ENCODE assay signal across 28 cellular contexts in the genomic region with DNA sequence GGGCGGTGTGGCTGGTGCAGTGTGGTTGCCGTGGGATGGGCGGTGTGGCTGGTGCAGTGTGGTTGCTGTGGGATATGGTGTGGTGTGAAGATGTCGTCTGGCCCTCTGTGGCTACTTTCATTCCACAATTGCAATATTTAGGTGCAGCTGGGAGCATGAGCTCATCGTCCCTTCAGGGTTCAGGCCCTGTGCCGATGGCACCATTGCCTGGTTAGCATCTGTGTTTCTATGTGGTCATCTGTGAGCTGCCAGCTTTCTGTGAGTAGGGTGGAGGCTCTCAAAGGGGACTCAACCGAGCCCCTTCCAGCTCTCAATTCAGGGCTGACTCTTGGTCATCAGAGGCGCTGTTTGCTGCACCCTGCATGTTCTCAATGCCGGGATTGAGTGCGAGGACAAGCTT. TPM values are rescaled to one million over a fixed set of nuclear protein-coding genes. Genes with fewer than 3 reads are reported as not detected.
"Had no signal": no experiment of that assay in that cellular context is flagged by ENCODE, and none has a peak within 500 bp of the region (broad histone marks: within the 10 kb centered on the region; RNA-seq: fewer than 3 reads in every experiment).

No MANE protein-coding gene starts in this region.

- H3K9me3 Mint-ChIP-seq: activated naive CD4-positive, alpha-beta T cell treated with anti-CD3 and anti-CD28 coated beads for 36 hours; activated naive CD8-positive, alpha-beta T cell treated with anti-CD3 and anti-CD28 coated beads for 36 hours; dendritic cell treated with granulocyte-macrophage colony-stimulating factor and Interleukin-4, amounts not matched to agents 40 ng/mL and 50 ng/mL, for 4 days; natural killer cell; T-helper 2 cell treated with Interferon-gamma antibody and Interleukin-4, amounts not matched to agents 5 μg/mL and 100 μg/mL, for 36 hours had no signal

- H3K4me3 ChIP-seq: ascending aorta, esophagus squamous epithelium, left lung, lower lobe of right lung, pancreas, spleen, thoracic aorta, uterus had no signal

- H3K4me3 Mint-ChIP-seq: activated naive CD4-positive, alpha-beta T cell treated with anti-CD3 and anti-CD28 coated beads for 36 hours; activated naive CD8-positive, alpha-beta T cell treated with anti-CD3 and anti-CD28 coated beads for 36 hours; dendritic cell treated with granulocyte-macrophage colony-stimulating factor and Interleukin-4, amounts not matched to agents 40 ng/mL and 50 ng/mL, for 4 days; natural killer cell; T-helper 2 cell treated with Interferon-gamma antibody and Interleukin-4, amounts not matched to agents 5 μg/mL and 100 μg/mL, for 36 hours had no signal

- H3K36me3 ChIP-seq: ascending aorta, esophagus squamous epithelium, left lung, lower lobe of right lung, pancreas, spleen, thoracic aorta, uterus had no signal

- H3K9me3 ChIP-seq: ascending aorta, esophagus squamous epithelium, left lung, lower lobe of right lung, pancreas, spleen, thoracic aorta, uterus had no signal

- H3K4me1 ChIP-seq: ascending aorta, lower lobe of right lung, pancreas had no signal

- H3K27ac ChIP-seq: ascending aorta, epithelial cell of prostate, esophagus squamous epithelium, left lung, lower lobe of right lung, pancreas, spleen, thoracic aorta, uterus had no signal

- H3K36me3 Mint-ChIP-seq: activated naive CD8-positive, alpha-beta T cell treated with anti-CD3 and anti-CD28 coated beads for 36 hours; natural killer cell had no signal

- ATAC-seq: left lung, lower lobe of right lung, natural killer cell, pancreas, right cardiac atrium had no signal

- H3K27ac Mint-ChIP-seq: activated naive CD4-positive, alpha-beta T cell treated with anti-CD3 and anti-CD28 coated beads for 36 hours; activated naive CD8-positive, alpha-beta T cell treated with anti-CD3 and anti-CD28 coated beads for 36 hours; dendritic cell treated with granulocyte-macrophage colony-stimulating factor and Interleukin-4, amounts not matched to agents 40 ng/mL and 50 ng/mL, for 4 days; natural killer cell; T-helper 2 cell treated with Interferon-gamma antibody and Interleukin-4, amounts not matched to agents 5 μg/mL and 100 μg/mL, for 36 hours had no signal

- H3K27me3 ChIP-seq: ascending aorta, uterus had no signal

- DNase-seq: activated CD4-positive, alpha-beta T cell treated with anti-CD3 and anti-CD28 coated beads for 4 hours; activated CD4-positive, alpha-beta T cell treated with anti-CD3 and anti-CD28 coated beads, Interleukin-2, amount 50 U/mL, for 4 hours; activated CD4-positive, CD25-positive, alpha-beta regulatory T cell; activated CD8-positive, alpha-beta memory T cell treated with anti-CD3 and anti-CD28 coated beads for 24 hours; activated effector memory CD4-positive, alpha-beta T cell treated with anti-CD3 and anti-CD28 coated beads, Interleukin-2, amount 50 U/mL, for 16 hours; activated naive CD4-positive, alpha-beta T cell treated with anti-CD3 and anti-CD28 coated beads for 36 hours; activated naive CD8-positive, alpha-beta T cell treated with anti-CD3 and anti-CD28 coated beads for 36 hours; central memory CD4-positive, alpha-beta T cell; effector CD8-positive, alpha-beta T cell; esophagus squamous epithelium; foreskin melanocyte; lower lobe of right lung; mesenchymal stem cell; natural killer cell; spleen; stimulated activated naive CD4-positive, alpha-beta T cell; T-helper 1 cell; trophoblast cell; uterus had no signal

RNA-seq across cellular contexts. Expression of gene ADGRA1, which starts 3.6 kb away (rescaled TPM):
- total RNA-seq: activated naive CD4-positive, alpha-beta T cell treated with anti-CD3 and anti-CD28 coated beads for 36 hours; activated naive CD8-positive, alpha-beta T cell treated with anti-CD3 and anti-CD28 coated beads for 36 hours; ascending aorta; esophagus squamous epithelium; natural killer cell; pulmonary artery endothelial cell; thoracic aorta had no signal
